In the genomic region with DNA sequence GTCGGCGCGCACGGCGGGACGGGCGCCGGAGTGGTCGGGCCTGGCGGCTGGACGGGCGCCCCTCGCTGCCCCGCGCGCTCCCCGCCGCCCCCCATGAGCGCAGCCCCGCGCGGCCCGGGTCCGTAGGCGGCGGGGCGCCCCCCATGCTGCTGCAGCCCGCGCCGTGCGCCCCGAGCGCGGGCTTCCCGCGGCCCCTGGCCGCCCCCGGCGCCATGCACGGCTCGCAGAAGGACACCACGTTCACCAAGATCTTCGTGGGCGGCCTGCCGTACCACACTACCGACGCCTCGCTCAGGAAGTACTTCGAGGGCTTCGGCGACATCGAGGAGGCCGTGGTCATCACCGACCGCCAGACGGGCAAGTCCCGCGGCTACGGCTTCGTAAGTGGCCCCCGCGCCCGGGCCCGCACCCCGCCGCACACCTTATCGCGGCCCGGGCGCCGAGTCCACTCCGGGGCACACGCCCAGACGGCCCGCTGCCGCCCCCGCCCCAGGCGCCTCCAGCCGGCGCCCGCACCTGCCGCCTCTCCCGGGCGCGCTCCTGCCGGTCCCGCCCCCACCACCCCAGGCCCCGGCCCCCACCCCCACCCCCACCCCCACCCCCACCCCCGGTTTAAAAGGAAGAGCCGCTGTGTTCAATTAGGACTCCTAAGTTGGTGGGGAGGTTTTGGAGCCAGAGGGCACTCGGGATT, we compare ENCODE assay signal across 1 cellular context.
A peak's percentile ranks its signal among the peaks of the same experiment; 100 is the strongest.
TF ChIP-seq lines count a peak whose summit lies in the region.

No MANE protein-coding gene starts in this region.

TF ChIP-seq in HepG2, 621 proteins besides CTCF, POLR2A, EP300 and RAD21 (continued from another document and continues in another):
- TF ChIP-seq CBX2 (IDR thresholded peaks at IDR 0.05; ENCODE audit: low read depth, low read length) (no peak), CBX2 (CRISPR knock-in tag; IDR thresholded peaks at IDR 0.05; ENCODE audit: low read depth) (no peak), SMAD1 (CRISPR knock-in tag; IDR thresholded peaks at IDR 0.05; ENCODE audit: borderline replicate concordance, low read depth) (no peak), AKAP8 (CRISPR knock-in tag; IDR thresholded peaks at IDR 0.05) (no peak), HDAC1 (CRISPR knock-in tag; IDR thresholded peaks at IDR 0.05) (peak; percentile 34), FOXK1 (CRISPR knock-in tag; IDR thresholded peaks at IDR 0.05; ENCODE audit: borderline replicate concordance, low read depth) (no peak), ZNF326 (CRISPR knock-in tag; IDR thresholded peaks at IDR 0.05; ENCODE audit: borderline replicate concordance) (no peak), ETV5 (CRISPR knock-in tag; IDR thresholded peaks at IDR 0.05; ENCODE audit: borderline replicate concordance) (no peak), NFATC3 (CRISPR knock-in tag; IDR thresholded peaks at IDR 0.05) (no peak), IRX3 (CRISPR knock-in tag; IDR thresholded peaks at IDR 0.05; ENCODE audit: borderline replicate concordance, low read depth) (no peak), ASH2L (IDR thresholded peaks at IDR 0.05; ENCODE audit: insufficient read length, low read depth, low read length) (peak; percentile 27), ZNF607 (CRISPR knock-in tag; IDR thresholded peaks at IDR 0.05; ENCODE audit: borderline replicate concordance) (no peak), PLRG1 (conservative IDR thresholded peaks at IDR 0.05) (no peak), GPN1 (CRISPR knock-in tag; IDR thresholded peaks at IDR 0.05; ENCODE audit: borderline replicate concordance) (no peak), TCF12 (IDR thresholded peaks at IDR 0.05) (no peak), TCF12 (CRISPR knock-in tag; IDR thresholded peaks at IDR 0.05) (no peak), ZNF616 (CRISPR knock-in tag; IDR thresholded peaks at IDR 0.05; ENCODE audit: low read depth) (no peak), JDP2 (CRISPR knock-in tag; IDR thresholded peaks at IDR 0.05; ENCODE audit: borderline replicate concordance) (no peak), PAWR (CRISPR knock-in tag; IDR thresholded peaks at IDR 0.05; ENCODE audit: borderline replicate concordance) (no peak), NPAS2 (CRISPR knock-in tag; IDR thresholded peaks at IDR 0.05; ENCODE audit: borderline replicate concordance) (no peak), NAIF1 (CRISPR knock-in tag; IDR thresholded peaks at IDR 0.05; ENCODE audit: borderline replicate concordance) (no peak), ETV6 (CRISPR knock-in tag; conservative IDR thresholded peaks at IDR 0.05) (0 out of 2 replicates have a peak, but pooled peaks have one; percentile 33), ZNF468 (CRISPR knock-in tag; IDR thresholded peaks at IDR 0.05) (no peak), MTA3 (CRISPR knock-in tag; IDR thresholded peaks at IDR 0.05) (no peak), LCORL (IDR thresholded peaks at IDR 0.05) (no peak), LCORL (CRISPR knock-in tag; IDR thresholded peaks at IDR 0.05) (no peak), ESRRA (CRISPR knock-in tag; IDR thresholded peaks at IDR 0.05; ENCODE audit: low read depth) (peak; percentile 25; the same call in 1 of the 2 replicates), SP2 (CRISPR knock-in tag; IDR thresholded peaks at IDR 0.05) (no peak), GZF1 (CRISPR knock-in tag; IDR thresholded peaks at IDR 0.05) (no peak), ZNF816 (CRISPR knock-in tag; IDR thresholded peaks at IDR 0.05; ENCODE audit: borderline replicate concordance) (no peak), REL (CRISPR knock-in tag; conservative IDR thresholded peaks at IDR 0.05) (no peak), ZKSCAN5 (CRISPR knock-in tag; IDR thresholded peaks at IDR 0.05) (no peak), ZNF558 (CRISPR knock-in tag; IDR thresholded peaks at IDR 0.05; ENCODE audit: borderline replicate concordance) (no peak), KLF12 (CRISPR knock-in tag; IDR thresholded peaks at IDR 0.05; ENCODE audit: borderline replicate concordance) (no peak), RNF2 (conservative IDR thresholded peaks at IDR 0.05; ENCODE audit: low read depth) (0 out of 2 replicates have a peak, but pooled peaks have one; percentile 28), GTF2F1 (IDR thresholded peaks at IDR 0.05; ENCODE audit: low read length) (no peak), ZNF768 (CRISPR knock-in tag; IDR thresholded peaks at IDR 0.05) (peak; percentile 23; the same call in 1 of the 2 replicates), AGO2 (optimal IDR thresholded peaks at IDR 0.05; ENCODE audit: low read depth, low read length) (peak; percentile 65), ZSCAN22 (CRISPR knock-in tag; IDR thresholded peaks at IDR 0.05) (no peak), MATR3 (CRISPR knock-in tag; IDR thresholded peaks at IDR 0.05) (no peak)
- TF ChIP-seq, protein P1, sequence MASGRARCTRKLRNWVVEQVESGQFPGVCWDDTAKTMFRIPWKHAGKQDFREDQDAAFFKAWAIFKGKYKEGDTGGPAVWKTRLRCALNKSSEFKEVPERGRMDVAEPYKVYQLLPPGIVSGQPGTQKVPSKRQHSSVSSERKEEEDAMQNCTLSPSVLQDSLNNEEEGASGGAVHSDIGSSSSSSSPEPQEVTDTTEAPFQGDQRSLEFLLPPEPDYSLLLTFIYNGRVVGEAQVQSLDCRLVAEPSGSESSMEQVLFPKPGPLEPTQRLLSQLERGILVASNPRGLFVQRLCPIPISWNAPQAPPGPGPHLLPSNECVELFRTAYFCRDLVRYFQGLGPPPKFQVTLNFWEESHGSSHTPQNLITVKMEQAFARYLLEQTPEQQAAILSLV (CRISPR knock-in tag; IDR thresholded peaks at IDR 0.05; ENCODE audit: borderline replicate concordance): no peak
- TF ChIP-seq, protein P2, sequence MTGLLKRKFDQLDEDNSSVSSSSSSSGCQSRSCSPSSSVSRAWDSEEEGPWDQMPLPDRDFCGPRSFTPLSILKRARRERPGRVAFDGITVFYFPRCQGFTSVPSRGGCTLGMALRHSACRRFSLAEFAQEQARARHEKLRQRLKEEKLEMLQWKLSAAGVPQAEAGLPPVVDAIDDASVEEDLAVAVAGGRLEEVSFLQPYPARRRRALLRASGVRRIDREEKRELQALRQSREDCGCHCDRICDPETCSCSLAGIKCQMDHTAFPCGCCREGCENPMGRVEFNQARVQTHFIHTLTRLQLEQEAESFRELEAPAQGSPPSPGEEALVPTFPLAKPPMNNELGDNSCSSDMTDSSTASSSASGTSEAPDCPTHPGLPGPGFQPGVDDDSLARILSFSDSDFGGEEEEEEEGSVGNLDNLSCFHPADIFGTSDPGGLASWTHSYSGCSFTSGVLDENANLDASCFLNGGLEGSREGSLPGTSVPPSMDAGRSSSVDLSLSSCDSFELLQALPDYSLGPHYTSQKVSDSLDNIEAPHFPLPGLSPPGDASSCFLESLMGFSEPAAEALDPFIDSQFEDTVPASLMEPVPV (CRISPR knock-in tag; IDR thresholded peaks at IDR 0.05): no peak
- TF ChIP-seq, protein P3, sequence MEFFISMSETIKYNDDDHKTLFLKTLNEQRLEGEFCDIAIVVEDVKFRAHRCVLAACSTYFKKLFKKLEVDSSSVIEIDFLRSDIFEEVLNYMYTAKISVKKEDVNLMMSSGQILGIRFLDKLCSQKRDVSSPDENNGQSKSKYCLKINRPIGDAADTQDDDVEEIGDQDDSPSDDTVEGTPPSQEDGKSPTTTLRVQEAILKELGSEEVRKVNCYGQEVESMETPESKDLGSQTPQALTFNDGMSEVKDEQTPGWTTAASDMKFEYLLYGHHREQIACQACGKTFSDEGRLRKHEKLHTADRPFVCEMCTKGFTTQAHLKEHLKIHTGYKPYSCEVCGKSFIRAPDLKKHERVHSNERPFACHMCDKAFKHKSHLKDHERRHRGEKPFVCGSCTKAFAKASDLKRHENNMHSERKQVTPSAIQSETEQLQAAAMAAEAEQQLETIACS (CRISPR knock-in tag; IDR thresholded peaks at IDR 0.05): no peak
- TF ChIP-seq, protein P4, sequence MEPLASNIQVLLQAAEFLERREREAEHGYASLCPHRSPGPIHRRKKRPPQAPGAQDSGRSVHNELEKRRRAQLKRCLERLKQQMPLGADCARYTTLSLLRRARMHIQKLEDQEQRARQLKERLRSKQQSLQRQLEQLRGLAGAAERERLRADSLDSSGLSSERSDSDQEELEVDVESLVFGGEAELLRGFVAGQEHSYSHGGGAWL (CRISPR knock-in tag; IDR thresholded peaks at IDR 0.05): no peak
- TF ChIP-seq, protein P5, sequence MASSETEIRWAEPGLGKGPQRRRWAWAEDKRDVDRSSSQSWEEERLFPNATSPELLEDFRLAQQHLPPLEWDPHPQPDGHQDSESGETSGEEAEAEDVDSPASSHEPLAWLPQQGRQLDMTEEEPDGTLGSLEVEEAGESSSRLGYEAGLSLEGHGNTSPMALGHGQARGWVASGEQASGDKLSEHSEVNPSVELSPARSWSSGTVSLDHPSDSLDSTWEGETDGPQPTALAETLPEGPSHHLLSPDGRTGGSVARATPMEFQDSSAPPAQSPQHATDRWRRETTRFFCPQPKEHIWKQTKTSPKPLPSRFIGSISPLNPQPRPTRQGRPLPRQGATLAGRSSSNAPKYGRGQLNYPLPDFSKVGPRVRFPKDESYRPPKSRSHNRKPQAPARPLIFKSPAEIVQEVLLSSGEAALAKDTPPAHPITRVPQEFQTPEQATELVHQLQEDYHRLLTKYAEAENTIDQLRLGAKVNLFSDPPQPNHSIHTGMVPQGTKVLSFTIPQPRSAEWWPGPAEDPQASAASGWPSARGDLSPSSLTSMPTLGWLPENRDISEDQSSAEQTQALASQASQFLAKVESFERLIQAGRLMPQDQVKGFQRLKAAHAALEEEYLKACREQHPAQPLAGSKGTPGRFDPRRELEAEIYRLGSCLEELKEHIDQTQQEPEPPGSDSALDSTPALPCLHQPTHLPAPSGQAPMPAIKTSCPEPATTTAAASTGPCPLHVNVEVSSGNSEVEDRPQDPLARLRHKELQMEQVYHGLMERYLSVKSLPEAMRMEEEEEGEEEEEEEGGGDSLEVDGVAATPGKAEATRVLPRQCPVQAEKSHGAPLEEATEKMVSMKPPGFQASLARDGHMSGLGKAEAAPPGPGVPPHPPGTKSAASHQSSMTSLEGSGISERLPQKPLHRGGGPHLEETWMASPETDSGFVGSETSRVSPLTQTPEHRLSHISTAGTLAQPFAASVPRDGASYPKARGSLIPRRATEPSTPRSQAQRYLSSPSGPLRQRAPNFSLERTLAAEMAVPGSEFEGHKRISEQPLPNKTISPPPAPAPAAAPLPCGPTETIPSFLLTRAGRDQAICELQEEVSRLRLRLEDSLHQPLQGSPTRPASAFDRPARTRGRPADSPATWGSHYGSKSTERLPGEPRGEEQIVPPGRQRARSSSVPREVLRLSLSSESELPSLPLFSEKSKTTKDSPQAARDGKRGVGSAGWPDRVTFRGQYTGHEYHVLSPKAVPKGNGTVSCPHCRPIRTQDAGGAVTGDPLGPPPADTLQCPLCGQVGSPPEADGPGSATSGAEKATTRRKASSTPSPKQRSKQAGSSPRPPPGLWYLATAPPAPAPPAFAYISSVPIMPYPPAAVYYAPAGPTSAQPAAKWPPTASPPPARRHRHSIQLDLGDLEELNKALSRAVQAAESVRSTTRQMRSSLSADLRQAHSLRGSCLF (CRISPR knock-in tag; IDR thresholded peaks at IDR 0.05; ENCODE audit: borderline replicate concordance): no peak
- TF ChIP-seq, protein P6, sequence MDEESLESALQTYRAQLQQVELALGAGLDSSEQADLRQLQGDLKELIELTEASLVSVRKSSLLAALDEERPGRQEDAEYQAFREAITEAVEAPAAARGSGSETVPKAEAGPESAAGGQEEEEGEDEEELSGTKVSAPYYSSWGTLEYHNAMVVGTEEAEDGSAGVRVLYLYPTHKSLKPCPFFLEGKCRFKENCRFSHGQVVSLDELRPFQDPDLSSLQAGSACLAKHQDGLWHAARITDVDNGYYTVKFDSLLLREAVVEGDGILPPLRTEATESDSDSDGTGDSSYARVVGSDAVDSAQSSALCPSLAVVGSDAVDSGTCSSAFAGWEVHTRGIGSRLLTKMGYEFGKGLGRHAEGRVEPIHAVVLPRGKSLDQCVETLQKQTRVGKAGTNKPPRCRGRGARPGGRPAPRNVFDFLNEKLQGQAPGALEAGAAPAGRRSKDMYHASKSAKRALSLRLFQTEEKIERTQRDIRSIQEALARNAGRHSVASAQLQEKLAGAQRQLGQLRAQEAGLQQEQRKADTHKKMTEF (CRISPR knock-in tag; IDR thresholded peaks at IDR 0.05): no peak
- TF ChIP-seq, protein P7, sequence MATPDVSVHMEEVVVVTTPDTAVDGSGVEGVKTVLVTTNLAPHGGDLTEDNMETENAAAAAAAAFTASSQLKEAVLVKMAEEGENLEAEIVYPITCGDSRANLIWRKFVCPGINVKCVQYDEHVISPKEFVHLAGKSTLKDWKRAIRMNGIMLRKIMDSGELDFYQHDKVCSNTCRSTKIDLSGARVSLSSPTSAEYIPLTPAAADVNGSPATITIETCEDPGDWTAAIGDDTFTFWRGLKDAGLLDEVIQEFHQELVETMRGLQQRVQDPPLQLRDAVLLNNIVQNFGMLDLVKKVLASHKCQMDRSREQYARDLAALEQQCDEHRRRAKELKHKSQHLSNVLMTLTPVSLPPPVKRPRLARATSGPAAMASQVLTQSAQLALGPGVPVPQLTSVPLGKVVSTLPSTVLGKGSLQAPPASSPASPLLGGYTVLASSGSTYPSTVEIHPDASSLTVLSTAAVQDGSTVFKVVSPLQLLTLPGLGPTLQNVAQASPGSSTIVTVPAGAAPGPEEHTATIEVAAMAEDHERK (CRISPR knock-in tag; IDR thresholded peaks at IDR 0.05; ENCODE audit: low read depth): no peak
- TF ChIP-seq, protein P8, sequence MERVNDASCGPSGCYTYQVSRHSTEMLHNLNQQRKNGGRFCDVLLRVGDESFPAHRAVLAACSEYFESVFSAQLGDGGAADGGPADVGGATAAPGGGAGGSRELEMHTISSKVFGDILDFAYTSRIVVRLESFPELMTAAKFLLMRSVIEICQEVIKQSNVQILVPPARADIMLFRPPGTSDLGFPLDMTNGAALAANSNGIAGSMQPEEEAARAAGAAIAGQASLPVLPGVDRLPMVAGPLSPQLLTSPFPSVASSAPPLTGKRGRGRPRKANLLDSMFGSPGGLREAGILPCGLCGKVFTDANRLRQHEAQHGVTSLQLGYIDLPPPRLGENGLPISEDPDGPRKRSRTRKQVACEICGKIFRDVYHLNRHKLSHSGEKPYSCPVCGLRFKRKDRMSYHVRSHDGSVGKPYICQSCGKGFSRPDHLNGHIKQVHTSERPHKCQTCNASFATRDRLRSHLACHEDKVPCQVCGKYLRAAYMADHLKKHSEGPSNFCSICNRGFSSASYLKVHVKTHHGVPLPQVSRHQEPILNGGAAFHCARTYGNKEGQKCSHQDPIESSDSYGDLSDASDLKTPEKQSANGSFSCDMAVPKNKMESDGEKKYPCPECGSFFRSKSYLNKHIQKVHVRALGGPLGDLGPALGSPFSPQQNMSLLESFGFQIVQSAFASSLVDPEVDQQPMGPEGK (CRISPR knock-in tag; IDR thresholded peaks at IDR 0.05): 0 out of 2 replicates have a peak, but pooled peaks have one; percentile 15
- TF ChIP-seq, protein P9, sequence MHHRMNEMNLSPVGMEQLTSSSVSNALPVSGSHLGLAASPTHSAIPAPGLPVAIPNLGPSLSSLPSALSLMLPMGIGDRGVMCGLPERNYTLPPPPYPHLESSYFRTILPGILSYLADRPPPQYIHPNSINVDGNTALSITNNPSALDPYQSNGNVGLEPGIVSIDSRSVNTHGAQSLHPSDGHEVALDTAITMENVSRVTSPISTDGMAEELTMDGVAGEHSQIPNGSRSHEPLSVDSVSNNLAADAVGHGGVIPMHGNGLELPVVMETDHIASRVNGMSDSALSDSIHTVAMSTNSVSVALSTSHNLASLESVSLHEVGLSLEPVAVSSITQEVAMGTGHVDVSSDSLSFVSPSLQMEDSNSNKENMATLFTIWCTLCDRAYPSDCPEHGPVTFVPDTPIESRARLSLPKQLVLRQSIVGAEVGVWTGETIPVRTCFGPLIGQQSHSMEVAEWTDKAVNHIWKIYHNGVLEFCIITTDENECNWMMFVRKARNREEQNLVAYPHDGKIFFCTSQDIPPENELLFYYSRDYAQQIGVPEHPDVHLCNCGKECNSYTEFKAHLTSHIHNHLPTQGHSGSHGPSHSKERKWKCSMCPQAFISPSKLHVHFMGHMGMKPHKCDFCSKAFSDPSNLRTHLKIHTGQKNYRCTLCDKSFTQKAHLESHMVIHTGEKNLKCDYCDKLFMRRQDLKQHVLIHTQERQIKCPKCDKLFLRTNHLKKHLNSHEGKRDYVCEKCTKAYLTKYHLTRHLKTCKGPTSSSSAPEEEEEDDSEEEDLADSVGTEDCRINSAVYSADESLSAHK (CRISPR knock-in tag; IDR thresholded peaks at IDR 0.05; ENCODE audit: borderline replicate concordance): no peak
